ENCODE assay signal across 9 cellular contexts in the genomic region with DNA sequence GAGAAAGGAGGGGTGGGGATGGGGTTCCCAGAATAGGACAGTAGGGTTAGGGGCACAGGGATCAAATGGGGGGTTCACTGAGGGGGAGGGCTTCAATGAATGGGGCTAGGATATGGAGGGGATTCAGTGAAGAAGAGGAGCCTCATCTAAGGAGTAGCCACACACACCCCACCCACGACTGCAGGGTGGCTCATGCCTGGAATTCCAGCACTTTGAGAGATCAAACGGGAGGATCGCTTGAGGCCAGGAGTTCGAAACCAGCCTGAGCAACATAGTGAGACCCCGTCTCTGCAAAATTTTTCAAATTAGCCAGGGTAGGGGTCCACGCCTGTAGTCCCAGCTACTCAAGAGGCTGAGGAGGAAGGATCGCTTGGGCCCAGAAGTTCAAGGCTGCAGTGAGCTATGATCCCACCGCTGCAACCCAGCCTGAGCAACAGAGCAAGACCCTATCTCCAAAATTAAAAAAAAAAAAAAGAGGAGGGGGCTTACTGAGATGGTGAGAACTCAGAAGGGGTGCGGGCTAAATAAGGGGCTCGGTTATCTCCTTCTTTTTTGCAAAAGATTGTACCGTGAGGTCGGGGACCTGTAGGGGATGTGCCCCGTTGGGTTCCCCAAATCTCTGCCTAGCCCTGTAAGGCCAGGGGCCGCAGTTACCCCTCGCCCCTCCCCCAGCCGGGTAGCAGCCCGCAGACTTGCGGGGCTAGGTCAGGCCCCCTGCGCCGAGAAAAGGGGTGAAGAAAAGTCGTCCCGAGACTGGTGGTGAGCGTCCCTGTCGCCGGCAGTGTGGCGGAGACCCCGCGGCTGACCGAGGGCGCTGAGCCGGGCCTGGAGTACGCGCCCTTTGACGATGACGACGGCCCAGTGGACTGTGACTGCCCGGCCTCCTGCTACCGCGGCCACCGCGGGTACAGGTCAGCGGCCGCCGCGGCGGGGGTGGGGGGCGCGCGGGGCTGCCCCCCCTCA. TPM values are rescaled to one million over a fixed set of nuclear protein-coding genes. Genes with fewer than 3 reads are reported as not detected.
DNase-seq lines count a peak whose midpoint lies in the region; ATAC-seq and TF ChIP-seq lines count a peak whose summit lies in the region.
"Had no signal": no experiment of that assay in that cellular context is flagged by ENCODE, and none has a peak within 500 bp of the region (broad histone marks: within the 10 kb centered on the region; RNA-seq: fewer than 3 reads in every experiment).

No MANE protein-coding gene starts in this region.

- CTCF ChIA-PET in CD8-positive, alpha-beta T cell (lab: Charles Lee) = interaction anchor here (0.7 kb wide), 1 partner anchor 83 kb away, joined by 3 read pairs; no protein-coding TSS in a partner anchor
- CTCF ChIA-PET in PC-3 (lab: Charles Lee) = no interaction called here

- DNase-seq in CD8-positive, alpha-beta T cell = no peak
- no peak for DNase-seq in PC-3
- no peak for DNase-seq in hepatocyte (ENCODE audit: low spot score)
- DNase-seq in nucleus accumbens (lab: John Stamatoyannopoulos, UW) = no peak
- no peak for DNase-seq in GM03348 (ENCODE audit: low spot score)
- DNase-seq in dedifferentiated amniotic fluid mesenchymal stem cell (ENCODE audit: extremely low spot score) = no peak
- no peak for DNase-seq in amygdala (lab: John Stamatoyannopoulos, UW)

- no peak for TF ChIP-seq CTCF in CD8-positive, alpha-beta T cell (IDR thresholded peaks at IDR 0.05)
- TF ChIP-seq CTCF in PC-3 (conservative IDR thresholded peaks at IDR 0.05; ENCODE audit: low read depth, low read length) (no peak), hepatocyte (IDR thresholded peaks at IDR 0.05; ENCODE audit: poor library complexity) (no peak), parathyroid adenoma (IDR thresholded peaks at IDR 0.05) (no peak)

- no peaks in the 10 kb centered on the region for H3F3A ChIP-seq in PC-3 (ENCODE audit: low read length, unreplicated experiment)

- POLR2A ChIA-PET in CD8-positive, alpha-beta T cell (lab: Charles Lee) = no interaction called here
- POLR2A ChIA-PET in PC-3 (lab: Charles Lee; ENCODE audit: unreplicated experiment) = interaction anchor here (0.6 kb wide), 1 partner anchor 77 kb away, joined by 7 read pairs; no protein-coding TSS in a partner anchor

- H3K4me1 Mint-ChIP-seq in CD8-positive, alpha-beta T cell (ENCODE audit: low read depth) = peaks cover 3% of the 10 kb centered on the region

- WGBS in hepatocyte (ENCODE audit: low lambda C conversion rate, missing lambda C conversion rate) = 27% methylated on average over 38 of the region's 49 CpGs

- BruUV-seq in PC-3 (replicated peaks; lab: Mats Ljungman, UMichigan) = no TSS peak

- no peaks in the 10 kb centered on the region for H3K4me1 ChIP-seq in CD8-positive, alpha-beta T cell (ENCODE audit: insufficient read depth, low read length)
- H3K4me1 ChIP-seq in PC-3 (ENCODE audit: insufficient read depth, low read length) (no peaks in the 10 kb centered on the region), hepatocyte (ENCODE audit: insufficient read depth) (no peaks in the 10 kb centered on the region), parathyroid adenoma (no peaks in the 10 kb centered on the region)

- H3K9me2 ChIP-seq in PC-3 (replicated peaks; ENCODE audit: low read length) = no peaks in the 10 kb centered on the region
- no peaks in the 10 kb centered on the region for H3K9me2 ChIP-seq in hepatocyte (replicated peaks; ENCODE audit: insufficient read depth)

- no peaks in the 10 kb centered on the region for H3K9me3 ChIP-seq in CD8-positive, alpha-beta T cell (ENCODE audit: low read length)
- H3K9me3 ChIP-seq in PC-3 (ENCODE audit: low read length) = no peaks in the 10 kb centered on the region
- no peaks in the 10 kb centered on the region for H3K9me3 ChIP-seq in hepatocyte (ENCODE audit: low read depth)
- H3K9me3 ChIP-seq in parathyroid adenoma (ENCODE audit: control insufficient read depth, low read length) = no peaks in the 10 kb centered on the region

- peaks cover 36% of the 10 kb centered on the region for H3K27me3 Mint-ChIP-seq in CD8-positive, alpha-beta T cell (ENCODE audit: low read depth)

- no peaks in the 10 kb centered on the region for H3K9me3 Mint-ChIP-seq in CD8-positive, alpha-beta T cell
- H3K9me3 Mint-ChIP-seq: activated CD4-positive, alpha-beta T cell treated with anti-CD3 and anti-CD28 coated beads, Interleukin-2, amount 10 ng/mL, durations not matched to agents 24 days and 14 days had no signal

- ATAC-seq in CD8-positive, alpha-beta T cell = no peak
- no peak for ATAC-seq in PC-3

- intact Hi-C loops in CD8-positive, alpha-beta T cell (cut with DNase I, micrococcal nuclease) = no loop called here
- intact Hi-C loops in PC-3 (cut with micrococcal nuclease) = no loop called here

- H2AFZ ChIP-seq in PC-3 (ENCODE audit: low read length) (peak overlapping the region; percentile 68; the same call in 1 of the 2 replicates), hepatocyte (peak overlapping the region; percentile 60), parathyroid adenoma (peak overlapping the region; percentile 73)

- peak overlapping the region; percentile 42 for H3K4me3 Mint-ChIP-seq in CD8-positive, alpha-beta T cell

- no peak overlapping the region for H3K9ac ChIP-seq in PC-3 (ENCODE audit: low read length)
- H3K9ac ChIP-seq in parathyroid adenoma = no peak overlapping the region

- no peaks in the 10 kb centered on the region for H3K27me3 ChIP-seq in CD8-positive, alpha-beta T cell (ENCODE audit: insufficient read depth, low read length)
- H3K27me3 ChIP-seq in PC-3 (ENCODE audit: low read length) (no peaks in the 10 kb centered on the region), hepatocyte (peaks cover 5% of the 10 kb centered on the region), parathyroid adenoma (ENCODE audit: control insufficient read depth, insufficient read depth, low read length) (no peaks in the 10 kb centered on the region)

- no peaks in the 10 kb centered on the region for H3K36me3 Mint-ChIP-seq in CD8-positive, alpha-beta T cell

- H3K36me3 ChIP-seq in CD8-positive, alpha-beta T cell (ENCODE audit: insufficient read depth, low read length) = no peaks in the 10 kb centered on the region
- H3K36me3 ChIP-seq in PC-3 (ENCODE audit: low read depth, low read length) (no peaks in the 10 kb centered on the region), hepatocyte (replicated peaks; ENCODE audit: insufficient read depth, low read depth) (no peaks in the 10 kb centered on the region), parathyroid adenoma (ENCODE audit: control insufficient read depth, insufficient read depth, low read length) (no peaks in the 10 kb centered on the region)

- no peak overlapping the region for H3K27ac ChIP-seq in CD8-positive, alpha-beta T cell (ENCODE audit: low read depth, low read length)
- H3K27ac ChIP-seq in PC-3 (ENCODE audit: low read length) (no peak overlapping the region), hepatocyte (no peak overlapping the region), parathyroid adenoma (no peak overlapping the region)

- H4K20me1 ChIP-seq in PC-3 (ENCODE audit: low read length) (no peaks in the 10 kb centered on the region), hepatocyte (ENCODE audit: insufficient read depth, poor library complexity, severe bottlenecking) (no peaks in the 10 kb centered on the region)

- H3K27ac Mint-ChIP-seq in CD8-positive, alpha-beta T cell = no peak overlapping the region
- H3K27ac Mint-ChIP-seq: activated CD4-positive, alpha-beta T cell treated with anti-CD3 and anti-CD28 coated beads, Interleukin-2, amount 10 ng/mL, durations not matched to agents 24 days and 14 days had no signal

- H3K4me3 ChIP-seq in CD8-positive, alpha-beta T cell (ENCODE audit: low read depth, low read length) = no peak overlapping the region
- H3K4me3 ChIP-seq in PC-3 (ENCODE audit: low read length) (peak overlapping the region; percentile 15; the same call in 1 of the 2 replicates), hepatocyte (no peak overlapping the region), parathyroid adenoma (ENCODE audit: low read depth, low read length) (peak overlapping the region; percentile 29)

- peak overlapping the region; percentile 46 for H3K4me2 ChIP-seq in PC-3 (ENCODE audit: low read length)
- peak overlapping the region; percentile 90 for H3K4me2 ChIP-seq in hepatocyte
- peak overlapping the region; percentile 70 for H3K4me2 ChIP-seq in parathyroid adenoma (ENCODE audit: low read length)

- H3K79me2 ChIP-seq in PC-3 (ENCODE audit: low read length) (no peaks in the 10 kb centered on the region), hepatocyte (no peaks in the 10 kb centered on the region), parathyroid adenoma (no peaks in the 10 kb centered on the region)

RNA-seq across cellular contexts. Expression of a gene that starts 43.1 kb away (rescaled TPM):
- 10 to 100 TPM; 26.1 to 33.2 TPM for total RNA-seq in CD8-positive, alpha-beta T cell
- 166 and 189 TPM in 2 replicates for total RNA-seq in PC-3 (2014; rRNA removed)
- 186 and 205 TPM in 2 replicates for total RNA-seq in hepatocyte
- polyA plus RNA-seq in hepatocyte = 1,525 and 1,553 TPM in 2 replicates

RNA-seq across cellular contexts. Expression of a gene that starts 57.7 kb away (rescaled TPM):
- not detected for total RNA-seq in CD8-positive, alpha-beta T cell
- 0.66 and 3.2 TPM in 2 replicates for total RNA-seq in PC-3 (2014; rRNA removed)
- total RNA-seq in hepatocyte = 1.5 and 1.7 TPM in 2 replicates
- 2.3 and 3.1 TPM in 2 replicates for polyA plus RNA-seq in hepatocyte

Comparison
In these comparisons a context has a peak if more than half of its experiments do, and no peak if none do; other contexts are left out.
1. H3K4me3 ChIP-seq: peak in PC-3 (single experiment) and parathyroid adenoma (single experiment); none in CD8-positive, alpha-beta T cell (single experiment) and hepatocyte (single experiment).
2. Peak in every context shown above with its lines, with median percentiles within 50 percentile points of each other: H2AFZ ChIP-seq and H3K4me2 ChIP-seq.